ENCODE assay signal across 14 cellular contexts in genomic region chr3:185912512-185912911, GRCh38.
"Had no signal": no experiment of that assay in that cellular context is flagged by ENCODE, and none has a peak within 500 bp of the region (broad histone marks: within the 10 kb centered on the region; RNA-seq: fewer than 3 reads in every experiment).

No MANE protein-coding gene starts in this region.

- H3K4me3 ChIP-seq: adrenal gland, esophagus muscularis mucosa, prostate gland, upper lobe of left lung had no signal

- H3K9me3 ChIP-seq: adrenal gland, esophagus muscularis mucosa, prostate gland, upper lobe of left lung had no signal

- H3K27me3 ChIP-seq: adrenal gland, esophagus muscularis mucosa, upper lobe of left lung had no signal

- DNase-seq: activated CD4-positive, alpha-beta T cell treated with anti-CD3 and anti-CD28 coated beads for 1 hour; activated CD4-positive, alpha-beta T cell treated with anti-CD3 and anti-CD28 coated beads, Interleukin-2, amount 50 U/mL, for 4 hours; activated naive CD4-positive, alpha-beta T cell treated with anti-CD3 and anti-CD28 coated beads, Interleukin-2, amount 10 ng/mL, durations not matched to agents 7 days and 5 days; activated T-cell treated with anti-CD3 and anti-CD28 coated beads, Interleukin-2, amount 50 U/mL, for 24 hours; hypothalamus; kidney; left ventricle myocardium superior; mesendoderm; stimulated activated naive CD8-positive, alpha-beta T cell treated with anti-CD3 and anti-CD28 coated beads, Interleukin-15, amount 100 ng/mL, for 72 hours; T-helper 9 cell; upper lobe of left lung had no signal

- H3K27ac ChIP-seq: adrenal gland, esophagus muscularis mucosa, prostate gland, upper lobe of left lung had no signal

- H3K4me1 ChIP-seq: adrenal gland, esophagus muscularis mucosa, prostate gland, upper lobe of left lung had no signal
